1 cellular context compared by ENCODE assay signal in the genomic region with DNA sequence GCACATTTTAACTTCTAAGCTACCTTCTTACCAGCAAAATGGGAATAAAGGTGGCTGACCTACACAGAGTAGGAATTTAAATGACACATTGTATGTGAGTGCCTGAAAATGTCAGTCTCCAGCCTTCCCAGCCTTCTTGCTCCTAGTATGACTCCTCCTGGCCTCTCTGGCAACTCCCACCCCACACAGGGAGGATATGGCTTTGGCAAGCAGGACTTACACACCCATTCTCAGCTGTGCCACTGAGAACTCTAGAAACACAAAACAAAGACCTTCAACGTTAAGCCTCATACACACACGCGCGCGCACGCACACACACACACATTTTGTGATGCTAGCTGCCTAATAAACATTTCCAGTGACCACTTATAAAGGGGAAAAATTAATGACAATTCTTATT.
TF ChIP-seq lines count a peak whose summit lies in the region.

No MANE protein-coding gene starts in this region.

TF ChIP-seq in HepG2, 621 proteins besides CTCF, POLR2A, EP300 and RAD21 (continued from another document):
- TF ChIP-seq, protein P1, sequence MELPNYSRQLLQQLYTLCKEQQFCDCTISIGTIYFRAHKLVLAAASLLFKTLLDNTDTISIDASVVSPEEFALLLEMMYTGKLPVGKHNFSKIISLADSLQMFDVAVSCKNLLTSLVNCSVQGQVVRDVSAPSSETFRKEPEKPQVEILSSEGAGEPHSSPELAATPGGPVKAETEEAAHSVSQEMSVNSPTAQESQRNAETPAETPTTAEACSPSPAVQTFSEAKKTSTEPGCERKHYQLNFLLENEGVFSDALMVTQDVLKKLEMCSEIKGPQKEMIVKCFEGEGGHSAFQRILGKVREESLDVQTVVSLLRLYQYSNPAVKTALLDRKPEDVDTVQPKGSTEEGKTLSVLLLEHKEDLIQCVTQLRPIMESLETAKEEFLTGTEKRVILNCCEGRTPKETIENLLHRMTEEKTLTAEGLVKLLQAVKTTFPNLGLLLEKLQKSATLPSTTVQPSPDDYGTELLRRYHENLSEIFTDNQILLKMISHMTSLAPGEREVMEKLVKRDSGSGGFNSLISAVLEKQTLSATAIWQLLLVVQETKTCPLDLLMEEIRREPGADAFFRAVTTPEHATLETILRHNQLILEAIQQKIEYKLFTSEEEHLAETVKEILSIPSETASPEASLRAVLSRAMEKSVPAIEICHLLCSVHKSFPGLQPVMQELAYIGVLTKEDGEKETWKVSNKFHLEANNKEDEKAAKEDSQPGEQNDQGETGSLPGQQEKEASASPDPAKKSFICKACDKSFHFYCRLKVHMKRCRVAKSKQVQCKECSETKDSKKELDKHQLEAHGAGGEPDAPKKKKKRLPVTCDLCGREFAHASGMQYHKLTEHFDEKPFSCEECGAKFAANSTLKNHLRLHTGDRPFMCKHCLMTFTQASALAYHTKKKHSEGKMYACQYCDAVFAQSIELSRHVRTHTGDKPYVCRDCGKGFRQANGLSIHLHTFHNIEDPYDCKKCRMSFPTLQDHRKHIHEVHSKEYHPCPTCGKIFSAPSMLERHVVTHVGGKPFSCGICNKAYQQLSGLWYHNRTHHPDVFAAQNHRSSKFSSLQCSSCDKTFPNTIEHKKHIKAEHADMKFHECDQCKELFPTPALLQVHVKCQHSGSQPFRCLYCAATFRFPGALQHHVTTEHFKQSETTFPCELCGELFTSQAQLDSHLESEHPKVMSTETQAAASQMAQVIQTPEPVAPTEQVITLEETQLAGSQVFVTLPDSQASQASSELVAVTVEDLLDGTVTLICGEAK (IDR thresholded peaks at IDR 0.05), result no peak
- TF ChIP-seq, protein P1 (CRISPR knock-in tag; IDR thresholded peaks at IDR 0.05), result no peak
- TF ChIP-seq ZBTB46 (CRISPR knock-in tag; IDR thresholded peaks at IDR 0.05; ENCODE audit: borderline replicate concordance) (no peak), HDAC6 (IDR thresholded peaks at IDR 0.05; ENCODE audit: low read depth, low read length) (no peak), BRD4 (CRISPR knock-in tag; IDR thresholded peaks at IDR 0.05) (no peak), TFDP1 (CRISPR knock-in tag; IDR thresholded peaks at IDR 0.05; ENCODE audit: borderline replicate concordance) (no peak), NRL (CRISPR knock-in tag; IDR thresholded peaks at IDR 0.05; ENCODE audit: borderline replicate concordance) (no peak), AGO2 (optimal IDR thresholded peaks at IDR 0.05; ENCODE audit: low read depth, low read length) (no peak), TCF12 (IDR thresholded peaks at IDR 0.05) (no peak), TCF12 (CRISPR knock-in tag; IDR thresholded peaks at IDR 0.05) (no peak), BORCS8-MEF2B (CRISPR knock-in tag; IDR thresholded peaks at IDR 0.05) (no peak), ZNF749 (CRISPR knock-in tag; IDR thresholded peaks at IDR 0.05; ENCODE audit: borderline replicate concordance) (no peak)
- TF ChIP-seq, protein P2, sequence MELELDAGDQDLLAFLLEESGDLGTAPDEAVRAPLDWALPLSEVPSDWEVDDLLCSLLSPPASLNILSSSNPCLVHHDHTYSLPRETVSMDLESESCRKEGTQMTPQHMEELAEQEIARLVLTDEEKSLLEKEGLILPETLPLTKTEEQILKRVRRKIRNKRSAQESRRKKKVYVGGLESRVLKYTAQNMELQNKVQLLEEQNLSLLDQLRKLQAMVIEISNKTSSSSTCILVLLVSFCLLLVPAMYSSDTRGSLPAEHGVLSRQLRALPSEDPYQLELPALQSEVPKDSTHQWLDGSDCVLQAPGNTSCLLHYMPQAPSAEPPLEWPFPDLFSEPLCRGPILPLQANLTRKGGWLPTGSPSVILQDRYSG (CRISPR knock-in tag; IDR thresholded peaks at IDR 0.05), result no peak
